Comparison of ENCODE assay signal across 1 cellular context in genomic region chr4:8917321-8917811, GRCh38.
TF ChIP-seq lines count a peak whose summit lies in the region.

No MANE protein-coding gene starts in this region.

TF ChIP-seq in SK-N-SH treated with all-trans-retinoic acid at 6 μM for 48 hours, 23 proteins besides CTCF, POLR2A, EP300 and RAD21 (continued from another document):
- TF ChIP-seq CSRNP3 (CRISPR knock-in tag; IDR thresholded peaks at IDR 0.05) (no peak), ISL1 (CRISPR knock-in tag; IDR thresholded peaks at IDR 0.05) (no peak), TCF4 (CRISPR knock-in tag; IDR thresholded peaks at IDR 0.05; ENCODE audit: borderline replicate concordance) (no peak), ESRRG (CRISPR knock-in tag; IDR thresholded peaks at IDR 0.05) (no peak), ZNF8 (CRISPR knock-in tag; IDR thresholded peaks at IDR 0.05) (no peak), PPARA (CRISPR knock-in tag; IDR thresholded peaks at IDR 0.05; ENCODE audit: borderline replicate concordance) (no peak)
